Comparison of ENCODE assay signal across 11 cellular contexts in the genomic region with DNA sequence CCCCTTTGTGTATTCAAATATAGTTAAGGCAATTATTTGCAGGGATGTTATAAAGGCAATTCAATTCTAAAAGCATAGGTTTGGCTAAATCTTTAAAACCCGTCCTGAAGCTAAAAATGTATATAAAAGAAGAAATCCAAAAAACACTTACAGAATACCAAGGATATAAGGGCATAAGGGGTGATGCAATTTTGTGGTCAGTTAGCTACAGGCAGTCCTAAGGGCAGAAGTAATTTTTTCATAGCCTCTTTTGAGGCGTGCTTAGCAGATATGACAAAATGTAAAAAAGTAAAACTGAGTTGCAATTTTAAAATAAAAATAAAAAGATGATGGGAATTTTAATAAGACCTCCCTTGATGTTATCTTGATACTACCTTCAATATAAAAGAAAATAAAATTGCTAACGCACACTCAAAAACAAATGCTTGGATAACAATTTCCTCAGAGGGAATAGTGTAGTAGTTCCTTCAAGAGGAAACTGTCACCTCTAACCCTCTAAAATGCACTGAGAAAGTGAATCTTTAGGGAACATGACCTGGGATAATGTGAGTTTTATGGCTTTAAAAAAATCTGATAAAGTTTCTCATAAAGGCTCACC.
DNase-seq lines count a peak whose midpoint lies in the region; ATAC-seq, FAIRE-seq and TF ChIP-seq lines count a peak whose summit lies in the region.
"Had no signal": no experiment of that assay in that cellular context is flagged by ENCODE, and none has a peak within 500 bp of the region (broad histone marks: within the 10 kb centered on the region; RNA-seq: fewer than 3 reads in every experiment).

No MANE protein-coding gene starts in this region.

- H3K4me3 ChIP-seq in CD8-positive, alpha-beta T cell (ENCODE audit: low read depth, low read length): no peak overlapping the region
- H3K4me3 ChIP-seq in IMR-90 (ENCODE audit: insufficient read depth, low read depth, low read length) (no peak overlapping the region), GM12878 (no peak overlapping the region), dorsolateral prefrontal cortex (peak overlapping the region in 1 of 59 donors; percentile 16)

- H3K27me3 Mint-ChIP-seq in CD8-positive, alpha-beta T cell (ENCODE audit: low read depth): no peaks in the 10 kb centered on the region

- H3K4me2 ChIP-seq in IMR-90 (ENCODE audit: low read depth, low read length): no peak overlapping the region
- H3K4me2 ChIP-seq in GM12878 (ENCODE audit: control insufficient read depth, insufficient read depth): no peak overlapping the region

- TF ChIP-seq POLR2A in IMR-90 (IDR thresholded peaks at IDR 0.05; ENCODE audit: low read depth, low read length) (no peak), GM12878 (IDR thresholded peaks at IDR 0.05; ENCODE audit: low read depth, low read length) (no peak)

- TF ChIP-seq RAD21 in IMR-90 (IDR thresholded peaks at IDR 0.05; ENCODE audit: low read length) (no peak), GM12878 (IDR thresholded peaks at IDR 0.05; ENCODE audit: insufficient read depth, low read depth, low read length) (no peak)

- H3K4me3 Mint-ChIP-seq in CD8-positive, alpha-beta T cell: no peak overlapping the region
- H3K4me3 Mint-ChIP-seq: T-helper 1 cell treated with Interleukin-12 subunit alpha and Interleukin-12 subunit beta and Interleukin-4 antibody, amounts not matched to agents 30 μg/mL and 1 μg/mL, for 36 hours had no signal

- dilution Hi-C loops in IMR-90 (cut with HindIII; ENCODE audit: low sequenced_read_pairs, unreplicated experiment): no loop called here

- no peak overlapping the region for H2AK5ac ChIP-seq in IMR-90 (ENCODE audit: low read depth, low read length)

- no TSS peak for BruUV-seq in IMR-90 (replicated peaks; lab: Mats Ljungman, UMichigan)
- no TSS peak for BruUV-seq in GM12878 (replicated peaks; lab: Mats Ljungman, UMichigan)

- no peak overlapping the region for H4K8ac ChIP-seq in IMR-90 (ENCODE audit: low read depth in 2 of 2, low read length in 2 of 2)

- CTCF ChIA-PET in CD8-positive, alpha-beta T cell (lab: Charles Lee): interaction anchor here (0.9 to 3.8 kb wide), 6 partner anchors 10 to 730 kb away, joined by 3 to 15 read pairs (median 4); no protein-coding TSS in a partner anchor
- CTCF ChIA-PET in IMR-90 (lab: Yijun Ruan, JAX) (interaction anchor here (0.8 to 1.0 kb wide), 2 partner anchors 71 to 467 kb away, joined by 3 to 4 read pairs; no protein-coding TSS in a partner anchor), GM12878 (lab: Yijun Ruan, JAX) (interaction anchor here (0.7 to 5.2 kb wide), 33 partner anchors 12 to 746 kb away, joined by 3 to 83 read pairs (median 4); no protein-coding TSS in a partner anchor)

- H4K20me1 ChIP-seq in IMR-90 (ENCODE audit: insufficient read depth, low read length) (no peaks in the 10 kb centered on the region), GM12878 (ENCODE audit: control insufficient read depth, insufficient read depth) (no peaks in the 10 kb centered on the region)

- H3K9ac ChIP-seq in IMR-90 (ENCODE audit: low read depth, low read length) (no peak overlapping the region), GM12878 (ENCODE audit: control insufficient read depth, insufficient read depth, low read length) (no peak overlapping the region)

- DNase-seq in CD8-positive, alpha-beta T cell: no peak
- DNase-seq in IMR-90 (peak; percentile 60), GM12878 (ENCODE audit: low read depth, low spot score) (no peak), ecto neural progenitor cell (ENCODE audit: low spot score) (no peak), NCI-H524 treated with DMSO at 0.1 percent for 48 hours (lab: John Stamatoyannopoulos, UW) (no peak), dorsolateral prefrontal cortex (no peak), SHP77 (lab: John Stamatoyannopoulos, UW) (no peak)
- DNase-seq: activated CD8-positive, alpha-beta memory T cell treated with anti-CD3 and anti-CD28 coated beads, Interleukin-2, amount 50 U/mL, for 4 hours; stimulated activated CD4-positive, alpha-beta T cell treated with anti-CD3 and anti-CD28 coated beads, Interleukin-2, amount 100 ng/mL, for 24 hours had no signal

- no peak overlapping the region for H4K5ac ChIP-seq in IMR-90 (ENCODE audit: low read depth, low read length)

- no peaks in the 10 kb centered on the region for H3K79me1 ChIP-seq in IMR-90 (ENCODE audit: low read depth in 1 of 2, low read length in 2 of 2)

- H2AFZ ChIP-seq in IMR-90 (replicated peaks; ENCODE audit: low read length, poor library complexity) (no peak overlapping the region), GM12878 (ENCODE audit: control insufficient read depth, low read depth, low read length) (no peak overlapping the region; the same call in 1 of the 2 replicates)

- POLR2A ChIA-PET in CD8-positive, alpha-beta T cell (lab: Charles Lee): interaction anchor here (0.8 kb wide), 1 partner anchor 363 kb away, joined by 3 read pairs; no protein-coding TSS in a partner anchor
- POLR2A ChIA-PET in IMR-90 (lab: Charles Lee; ENCODE audit: unreplicated experiment): no interaction called here
- POLR2A ChIA-PET in GM12878 (lab: Charles Lee): interaction anchor here (0.7 kb wide), 1 partner anchor 25 kb away, joined by 4 read pairs; no protein-coding TSS in a partner anchor

- no peak overlapping the region for H3K56ac ChIP-seq in IMR-90 (ENCODE audit: extremely low read depth, insufficient read depth, low read length)

- no peak overlapping the region for H4K91ac ChIP-seq in IMR-90 (ENCODE audit: insufficient read depth, low read depth, low read length)

- SMC1A ChIA-PET in GM12878 (lab: Charles Lee; ENCODE audit: uncharacterized antibody, unreplicated experiment): interaction anchor here (1.0 to 6.4 kb wide), 17 partner anchors 13 to 745 kb away, joined by 3 to 59 read pairs (median 9); a partner anchor contains a TSS

- no peak for ATAC-seq in CD8-positive, alpha-beta T cell
- ATAC-seq in GM19467 (IDR thresholded peaks at IDR 0.05; ENCODE audit: unreplicated experiment) (peak; percentile 11), IMR-90 (ENCODE audit: low read depth) (peak; percentile 36; the same call in 1 of the 2 replicates), GM12878 (peak; percentile 43)

- H3K4me1 ChIP-seq in CD8-positive, alpha-beta T cell (ENCODE audit: insufficient read depth, low read length): no peaks in the 10 kb centered on the region
- no peaks in the 10 kb centered on the region for H3K4me1 ChIP-seq in IMR-90 (ENCODE audit: control insufficient read depth, insufficient read depth, low read length)
- H3K4me1 ChIP-seq in GM12878 (ENCODE audit: control insufficient read depth, insufficient read depth, low read length): peaks cover 4% of the 10 kb centered on the region; the same call in 1 of the 2 replicates

- no peak overlapping the region for H3K4ac ChIP-seq in IMR-90 (ENCODE audit: low read depth, low read length)

- no peak overlapping the region for H2BK15ac ChIP-seq in IMR-90 (ENCODE audit: low read depth, low read length)

- H3K36me3 ChIP-seq in CD8-positive, alpha-beta T cell (ENCODE audit: insufficient read depth, low read length): no peaks in the 10 kb centered on the region
- H3K36me3 ChIP-seq in IMR-90 (ENCODE audit: control insufficient read depth, insufficient read depth, low read length) (no peaks in the 10 kb centered on the region), GM12878 (ENCODE audit: control insufficient read depth in 2 of 2, insufficient read depth in 2 of 2, low read length in 1 of 2) (no peaks in the 10 kb centered on the region)

- TF ChIP-seq CTCF in CD8-positive, alpha-beta T cell (IDR thresholded peaks at IDR 0.05): peak; percentile 5
- TF ChIP-seq CTCF in IMR-90 (conservative IDR thresholded peaks at IDR 0.05; ENCODE audit: low read depth, low read length) (no peak), GM12878 (IDR thresholded peaks at IDR 0.05 in 2 of 3, conservative IDR thresholded peaks at IDR 0.05 in 1 of 3; ENCODE audit: control insufficient read depth in 2 of 3, extremely low read depth in 1 of 3, insufficient read depth in 1 of 3, low read depth in 3 of 3, low read length in 3 of 3) (no peak), dorsolateral prefrontal cortex (IDR thresholded peaks at IDR 0.05 in 54 of 56, conservative IDR thresholded peaks at IDR 0.05 in 2 of 56; ENCODE audit: low read depth in 1 of 56, partially characterized antibody in 56 of 56) (no peak)

- no peaks in the 10 kb centered on the region for H3K27me3 ChIP-seq in CD8-positive, alpha-beta T cell (ENCODE audit: insufficient read depth, low read length)
- no peaks in the 10 kb centered on the region; the same call in 1 of the 2 replicates for H3K27me3 ChIP-seq in IMR-90 (ENCODE audit: control insufficient read depth, insufficient read depth, low read length)
- no peaks in the 10 kb centered on the region for H3K27me3 ChIP-seq in GM12878 (replicated peaks in 1 of 2; ENCODE audit: control insufficient read depth in 2 of 2, insufficient read depth in 2 of 2, low read length in 1 of 2)
- H3K27me3 ChIP-seq in dorsolateral prefrontal cortex: no peaks in the 10 kb centered on the region

- H3K79me2 ChIP-seq in GM12878 (ENCODE audit: control insufficient read depth, insufficient read depth, low read length): no peaks in the 10 kb centered on the region

- in situ Hi-C loops in IMR-90 (cut with MboI; ENCODE audit: low sequenced_read_pairs) (no loop called here), GM12878 (cut with MboI) (no loop called here)

- TF ChIP-seq EP300 in GM12878 (IDR thresholded peaks at IDR 0.05; ENCODE audit: borderline replicate concordance in 1 of 2, control insufficient read depth in 1 of 2, low read depth in 2 of 2, low read length in 2 of 2): no peak

- no peak overlapping the region for H3K27ac ChIP-seq in CD8-positive, alpha-beta T cell (ENCODE audit: low read depth, low read length)
- H3K27ac ChIP-seq in IMR-90 (ENCODE audit: insufficient read depth, low read length) (no peak overlapping the region), GM12878 (ENCODE audit: control insufficient read depth, insufficient read depth) (no peak overlapping the region), dorsolateral prefrontal cortex (peak overlapping the region in 5 of 59 donors; percentile 38 to 81 (median 72))

- FAIRE-seq in GM12878 (lab: Jason Lieb, UNC): no peak

- no peak overlapping the region for H2BK120ac ChIP-seq in IMR-90 (ENCODE audit: low read depth, low read length)

- no peak overlapping the region for H3K18ac ChIP-seq in IMR-90 (ENCODE audit: low read depth, low read length)

- peaks cover 3% of the 10 kb centered on the region for H3K4me1 Mint-ChIP-seq in CD8-positive, alpha-beta T cell (ENCODE audit: low read depth)

- no peak overlapping the region for H3K27ac Mint-ChIP-seq in CD8-positive, alpha-beta T cell
- H3K27ac Mint-ChIP-seq: T-helper 1 cell treated with Interleukin-12 subunit alpha and Interleukin-12 subunit beta and Interleukin-4 antibody, amounts not matched to agents 30 μg/mL and 1 μg/mL, for 36 hours had no signal

- WGBS in IMR-90 (ENCODE audit: extremely low coverage in 2 of 2, insufficient read length in 1 of 2), 2 experiments: no CpG with 5 or more reads among the region's 3 CpGs
- 47% methylated on average over 3 of the region's 3 CpGs for WGBS in GM12878 (ENCODE audit: insufficient coverage, insufficient replicate concordance, low lambda C conversion rate, missing lambda C conversion rate)

- no peak overlapping the region for H2BK20ac ChIP-seq in IMR-90 (ENCODE audit: low read depth, low read length)

- H3K9me3 ChIP-seq in CD8-positive, alpha-beta T cell (ENCODE audit: low read length): no peaks in the 10 kb centered on the region
- H3K9me3 ChIP-seq in IMR-90 (ENCODE audit: control insufficient read depth, insufficient read depth, low read length) (no peaks in the 10 kb centered on the region), GM12878 (replicated peaks; ENCODE audit: control insufficient read depth, insufficient read depth, low read length) (no peaks in the 10 kb centered on the region)

- no peak overlapping the region for H2BK5ac ChIP-seq in IMR-90 (ENCODE audit: low read depth, low read length, poor library complexity, severe bottlenecking)

- no peak overlapping the region for H2AK9ac ChIP-seq in IMR-90 (replicated peaks; ENCODE audit: low read depth, low read length, poor library complexity)

- no peak overlapping the region for H3K23ac ChIP-seq in IMR-90 (ENCODE audit: low read depth, low read length)

- no peaks in the 10 kb centered on the region for H3K9me3 Mint-ChIP-seq in CD8-positive, alpha-beta T cell
- H3K9me3 Mint-ChIP-seq: T-helper 1 cell treated with Interleukin-12 subunit alpha and Interleukin-12 subunit beta and Interleukin-4 antibody, amounts not matched to agents 30 μg/mL and 1 μg/mL, for 36 hours had no signal

- intact Hi-C loops in CD8-positive, alpha-beta T cell (cut with DNase I, micrococcal nuclease): loop anchor here (1.0 to 10.0 kb wide), 8 partner anchors 184 to 1169 kb away; a partner anchor contains a TSS
- intact Hi-C loops in IMR-90 (cut with micrococcal nuclease) (loop anchor here (1.0 to 10.0 kb wide), 6 partner anchors 251 to 729 kb away; no protein-coding TSS in a partner anchor), GM12878 (cut with micrococcal nuclease; ENCODE audit: unreplicated experiment) (loop anchor here (1.0 to 5.0 kb wide), 6 partner anchors 64 to 467 kb away; a partner anchor contains a TSS), dorsolateral prefrontal cortex (cut with DNase I) (loop anchor here (5.0 to 10.0 kb wide), 4 partner anchors 181 to 731 kb away; a partner anchor contains a TSS)

- RAD21 ChIA-PET in GM12878 (lab: Charles Lee; ENCODE audit: unreplicated experiment): interaction anchor here (0.7 to 4.8 kb wide), 13 partner anchors 18 to 1170 kb away, joined by 3 to 45 read pairs (median 4); no protein-coding TSS in a partner anchor

- H3K14ac ChIP-seq in IMR-90 (replicated peaks; ENCODE audit: low read depth, low read length): no peak overlapping the region

- H3K36me3 Mint-ChIP-seq in CD8-positive, alpha-beta T cell: no peaks in the 10 kb centered on the region

- no peaks in the 10 kb centered on the region; the same call in 1 of the 2 replicates for H3K9me1 ChIP-seq in IMR-90 (ENCODE audit: insufficient read depth, low read length)
